In the genomic region with DNA sequence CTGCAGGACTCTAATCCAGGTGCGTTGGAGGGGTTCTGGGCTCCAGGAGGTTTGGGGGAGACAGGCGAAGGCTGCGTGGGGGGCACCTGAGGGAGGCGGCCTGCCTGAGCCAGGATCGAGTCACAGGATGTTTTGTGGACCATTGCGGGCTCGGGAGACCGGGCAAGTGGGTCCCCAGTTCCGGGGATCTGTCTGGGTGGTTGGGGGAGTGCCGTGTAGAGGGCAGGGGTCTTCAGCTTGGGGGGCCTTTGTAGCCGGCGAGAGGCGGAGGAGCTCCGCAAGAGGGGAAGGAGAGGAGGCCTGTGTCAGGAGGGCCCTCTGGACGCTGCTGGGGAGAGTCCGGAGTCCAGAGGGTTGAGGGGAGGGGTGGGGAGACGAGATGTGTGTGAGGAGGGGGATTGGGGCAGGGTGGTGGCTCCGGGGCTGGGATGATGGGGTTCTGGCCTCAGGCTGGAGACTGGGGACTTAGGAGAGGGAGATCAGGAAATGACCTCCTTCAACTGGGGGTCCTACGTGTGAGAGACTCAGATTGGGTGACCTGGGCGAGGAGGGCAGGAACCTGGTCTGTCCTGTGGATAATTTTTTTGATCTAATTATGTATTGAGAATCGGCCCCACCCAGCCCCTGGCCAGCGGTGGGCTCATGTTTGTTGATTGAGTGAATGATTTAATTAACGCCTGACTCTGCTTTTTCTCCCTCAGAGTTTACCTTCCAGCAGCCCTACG, we compare ENCODE assay signal across 8 cellular contexts. TPM values are rescaled to one million over a fixed set of nuclear protein-coding genes. Genes with fewer than 3 reads are reported as not detected.
DNase-seq lines count a peak whose midpoint lies in the region; ATAC-seq and TF ChIP-seq lines count a peak whose summit lies in the region.

No MANE protein-coding gene starts in this region.

- peak overlapping the region; percentile 91 for H3K4me2 ChIP-seq in DND-41 (ENCODE audit: insufficient read depth, low read length)

- peak overlapping the region; percentile 50; the same call in 1 of the 2 replicates for H2AFZ ChIP-seq in DND-41 (ENCODE audit: low read depth, low read length)

- H3K4me1 ChIP-seq in DND-41 (ENCODE audit: insufficient read depth, low read length) (peaks cover 26% of the 10 kb centered on the region), NT2/D1 (ENCODE audit: insufficient read depth, insufficient read length) (peaks cover 47% of the 10 kb centered on the region), ovary (ENCODE audit: insufficient read depth) (peaks cover 14% of the 10 kb centered on the region)

- no peaks in the 10 kb centered on the region for H3K9me3 ChIP-seq in DND-41 (ENCODE audit: insufficient read depth, low read length, severe bottlenecking)
- H3K9me3 ChIP-seq in NT2/D1 (ENCODE audit: insufficient read depth, low read length), result no peaks in the 10 kb centered on the region
- H3K9me3 ChIP-seq in ovary, result no peaks in the 10 kb centered on the region

- no peak; the same call in 2 of the 3 replicates for ATAC-seq in DND-41 (ENCODE audit: insufficient read depth, low read depth)
- ATAC-seq in GM18505 (IDR thresholded peaks at IDR 0.05; ENCODE audit: unreplicated experiment), result no peak
- no peak for ATAC-seq in GM19463 (IDR thresholded peaks at IDR 0.05; ENCODE audit: unreplicated experiment)

- H3K27ac ChIP-seq in DND-41 (ENCODE audit: low read length) (no peak overlapping the region), ovary (no peak overlapping the region)

- intact Hi-C loops in ovary (cut with DNase I), result loop anchor here (2.0 to 10.0 kb wide), 6 partner anchors 88 to 602 kb away; partner anchors contain the start of gene PEDS1 (in 1 of the 4)

- H3K9ac ChIP-seq in DND-41 (ENCODE audit: low read depth, low read length) (peak overlapping the region; percentile 46), NT2/D1 (ENCODE audit: insufficient read length, low read depth) (peak overlapping the region; percentile 95)

- H3K27me3 ChIP-seq in DND-41 (ENCODE audit: insufficient read depth, low read length, poor library complexity), result peaks cover 26% of the 10 kb centered on the region
- peaks cover 31% of the 10 kb centered on the region for H3K27me3 ChIP-seq in NT2/D1 (ENCODE audit: insufficient read depth, insufficient read length)
- H3K27me3 ChIP-seq in ovary, result no peaks in the 10 kb centered on the region

- H3K36me3 ChIP-seq in DND-41 (ENCODE audit: insufficient read depth, low read length) (no peaks in the 10 kb centered on the region), NT2/D1 (ENCODE audit: insufficient read depth, insufficient read length, low read length) (peaks cover 48% of the 10 kb centered on the region), ovary (no peaks in the 10 kb centered on the region)

- H3K4me3 ChIP-seq in DND-41 (ENCODE audit: low read depth in 1 of 2, low read length in 2 of 2) (peak overlapping the region in 1 of 2 experiments; percentile 55; a peak in 2 of 4 replicates), NT2/D1 (ENCODE audit: insufficient read length, low read depth) (peak overlapping the region; percentile 69), epithelial cell of proximal tubule (ENCODE audit: low read depth, low read length) (peak overlapping the region; percentile 75), ovary (peak overlapping the region; percentile 32)

- peaks cover 33% of the 10 kb centered on the region for H4K20me1 ChIP-seq in DND-41 (ENCODE audit: insufficient read depth, low read length)

- no peak for TF ChIP-seq CTCF in DND-41 (IDR thresholded peaks at IDR 0.05; ENCODE audit: borderline replicate concordance, extremely low read depth, low read length, poor library complexity, severe bottlenecking)
- TF ChIP-seq CTCF in epithelial cell of proximal tubule (conservative IDR thresholded peaks at IDR 0.05; ENCODE audit: low read depth, low read length), result no peak
- no peak for TF ChIP-seq CTCF in ovary (IDR thresholded peaks at IDR 0.05)

- H3K79me2 ChIP-seq in DND-41 (ENCODE audit: insufficient read depth, low read length), result no peaks in the 10 kb centered on the region

- no peak for TF ChIP-seq EP300 in ovary (IDR thresholded peaks at IDR 0.05)

- WGBS in ovary, 3 donors, result 22 to 27% (median 25%) methylated on average over 24 of the region's 24 CpGs

- TF ChIP-seq POLR2A in ovary (IDR thresholded peaks at IDR 0.05) (no peak), GM18505 (IDR thresholded peaks at IDR 0.05; ENCODE audit: borderline replicate concordance, extremely low read depth, insufficient read depth, insufficient read length) (no peak)

- no peak for DNase-seq in DND-41
- DNase-seq in NT2/D1 (ENCODE audit: low read depth, low spot score), result no peak
- DNase-seq in epithelial cell of proximal tubule (ENCODE audit: low read depth), result no peak
- peak in 1 of 5 donors; percentile 33 for DNase-seq in ovary
- no peak for DNase-seq in AG20443 (ENCODE audit: low spot score)
- DNase-seq in stimulated activated CD4-positive, alpha-beta T cell treated with anti-CD3 and anti-CD28 coated beads, Interleukin-2, amount 100 ng/mL, for 24 hours, result no peak

RNA-seq across cellular contexts. Expression of gene SNAI1, which starts 0.5 kb away (rescaled TPM):
- total RNA-seq in epithelial cell of proximal tubule, result 1.4 and 2.0 TPM in 2 replicates
- 1 to 10 TPM; 1.1 to 9.0 (median 1.7) TPM for total RNA-seq in ovary
- 1 to 10 TPM in 1 of 2 donors, under 1 TPM in 1; 0.95 to 5.5 TPM for polyA plus RNA-seq in ovary

RNA-seq across cellular contexts. Expression of gene RNF114, which starts 47.1 kb away (rescaled TPM):
- total RNA-seq in epithelial cell of proximal tubule (152 and 157 TPM in 2 replicates), ovary (100 to 1,000 TPM in 2 of 7 donors, 10 to 100 TPM in 5; 54.0 to 186 (median 73.2) TPM)
- 10 to 100 TPM; 44.2 to 61.6 TPM for polyA plus RNA-seq in ovary
